ENCODE assay signal across 8 cellular contexts in genomic region chr12:30989754-30990153, GRCh38.
DNase-seq lines count a peak whose midpoint lies in the region; ATAC-seq, FAIRE-seq and TF ChIP-seq lines count a peak whose summit lies in the region.
"Had no signal": no experiment of that assay in that cellular context is flagged by ENCODE, and none has a peak within 500 bp of the region (broad histone marks: within the 10 kb centered on the region; RNA-seq: fewer than 3 reads in every experiment).

No MANE protein-coding gene starts in this region.

- no peaks in the 10 kb centered on the region for H3K36me3 Mint-ChIP-seq in stimulated activated effector memory CD8-positive, alpha-beta T cell treated with anti-CD3 and anti-CD28 coated beads, Interleukin-12 subunit alpha, Interleukin-12 subunit beta, amount 100 ng/mL, for 72 hours

- no peaks in the 10 kb centered on the region for H3K9me3 ChIP-seq in endothelial cell of umbilical vein (replicated peaks; ENCODE audit: control insufficient read depth, insufficient read depth, low read length)
- H3K9me3 ChIP-seq: SJSA1 had no signal

- no peak overlapping the region for H3K4me2 ChIP-seq in endothelial cell of umbilical vein (ENCODE audit: insufficient read depth, low read length)

- TF ChIP-seq POLR2A in endothelial cell of umbilical vein (IDR thresholded peaks at IDR 0.05; ENCODE audit: low read depth, low read length): no peak

- H3K27ac ChIP-seq in endothelial cell of umbilical vein (ENCODE audit: insufficient read depth, low read depth, low read length): no peak overlapping the region
- H3K27ac ChIP-seq: SJSA1 had no signal

- H4K20me1 ChIP-seq in endothelial cell of umbilical vein (replicated peaks; ENCODE audit: control insufficient read depth, extremely low read depth, insufficient read depth, low read length): no peaks in the 10 kb centered on the region

- dilution Hi-C loops in endothelial cell of umbilical vein (cut with MboI; ENCODE audit: extremely low pct_ligation_motif_present, low sequenced_read_pairs): no loop called here

- peak; percentile 53 for FAIRE-seq in endothelial cell of umbilical vein (lab: Jason Lieb, UNC)

- H3K27ac Mint-ChIP-seq in stimulated activated effector memory CD8-positive, alpha-beta T cell treated with anti-CD3 and anti-CD28 coated beads, Interleukin-12 subunit alpha, Interleukin-12 subunit beta, amount 100 ng/mL, for 72 hours: no peak overlapping the region

- no peaks in the 10 kb centered on the region for H3K79me2 ChIP-seq in endothelial cell of umbilical vein (ENCODE audit: control insufficient read depth, insufficient read depth, low read length)

- H3K9me3 Mint-ChIP-seq in stimulated activated effector memory CD8-positive, alpha-beta T cell treated with anti-CD3 and anti-CD28 coated beads, Interleukin-12 subunit alpha, Interleukin-12 subunit beta, amount 100 ng/mL, for 72 hours: no peaks in the 10 kb centered on the region

- peak in 1 of 2 donors; percentile 25 for TF ChIP-seq CTCF in endothelial cell of umbilical vein (IDR thresholded peaks at IDR 0.05; ENCODE audit: extremely low read depth in 1 of 2, insufficient read depth in 1 of 2, low read depth in 1 of 2, low read length in 2 of 2)

- peak; percentile 14 for ATAC-seq in stimulated activated effector memory CD8-positive, alpha-beta T cell treated with anti-CD3 and anti-CD28 coated beads, Interleukin-12 subunit alpha, Interleukin-12 subunit beta, amount 100 ng/mL, for 72 hours

- no peaks in the 10 kb centered on the region for H3K4me1 ChIP-seq in endothelial cell of umbilical vein (ENCODE audit: control insufficient read depth, extremely low read depth, insufficient read depth, low read length)
- H3K4me1 ChIP-seq: SJSA1 had no signal

- no peaks in the 10 kb centered on the region for H3K4me1 Mint-ChIP-seq in stimulated activated effector memory CD8-positive, alpha-beta T cell treated with anti-CD3 and anti-CD28 coated beads, Interleukin-12 subunit alpha, Interleukin-12 subunit beta, amount 100 ng/mL, for 72 hours

- no peaks in the 10 kb centered on the region for H3K27me3 ChIP-seq in H7 (ENCODE audit: control insufficient read depth, insufficient read depth, low read length)
- no peaks in the 10 kb centered on the region for H3K27me3 ChIP-seq in endothelial cell of umbilical vein (ENCODE audit: control insufficient read depth in 2 of 2, insufficient read depth in 2 of 2, low read length in 2 of 2)
- H3K27me3 ChIP-seq: SJSA1 had no signal

- H3K4me3 Mint-ChIP-seq in stimulated activated effector memory CD8-positive, alpha-beta T cell treated with anti-CD3 and anti-CD28 coated beads, Interleukin-12 subunit alpha, Interleukin-12 subunit beta, amount 100 ng/mL, for 72 hours: no peak overlapping the region

- intact Hi-C loops in endothelial cell of umbilical vein (cut with micrococcal nuclease): loop anchor here (5.0 kb wide), 3 partner anchors 43 to 248 kb away; partner anchors contain the start of gene TSPAN11

- no peak overlapping the region for H2AFZ ChIP-seq in endothelial cell of umbilical vein (ENCODE audit: low read depth, low read length)

- no peaks in the 10 kb centered on the region for H3K9me1 ChIP-seq in endothelial cell of umbilical vein (replicated peaks; ENCODE audit: control insufficient read depth, extremely low read depth, insufficient read depth, low read length)

- BruUV-seq in endothelial cell of umbilical vein (replicated peaks; lab: Mats Ljungman, UMichigan): no TSS peak

- H3K36me3 ChIP-seq in H7 (replicated peaks; ENCODE audit: control insufficient read depth, insufficient read depth, low read length) (no peaks in the 10 kb centered on the region), endothelial cell of umbilical vein (ENCODE audit: control insufficient read depth in 2 of 2, extremely low read depth in 1 of 2, insufficient read depth in 2 of 2, low read length in 2 of 2) (no peaks in the 10 kb centered on the region)
- H3K36me3 ChIP-seq: SJSA1 had no signal

- no peak overlapping the region for H3K4me3 ChIP-seq in H7 (ENCODE audit: insufficient read depth, low read depth, low read length)
- no peak overlapping the region for H3K4me3 ChIP-seq in endothelial cell of umbilical vein (replicated peaks in 1 of 3; ENCODE audit: insufficient read depth in 1 of 3, low read depth in 1 of 3, low read length in 3 of 3)
- H3K4me3 ChIP-seq: SJSA1 had no signal

- POLR2A ChIA-PET in endothelial cell of umbilical vein (lab: Charles Lee): no interaction called here

- H3K9ac ChIP-seq in endothelial cell of umbilical vein (replicated peaks; ENCODE audit: extremely low read depth, insufficient read depth, low read length): no peak overlapping the region

- CTCF ChIA-PET in endothelial cell of umbilical vein (lab: Charles Lee): interaction anchor here (0.7 to 5.0 kb wide), 9 partner anchors 10 to 282 kb away, joined by 3 to 37 read pairs (median 3); no protein-coding TSS in a partner anchor

- DNase-seq in ELR (ENCODE audit: low read depth): peak; percentile 28
- peak; percentile 92 for DNase-seq in H7
- peak; percentile 19 for DNase-seq in NCI-H526 treated with DMSO at 0.1 percent for 48 hours (lab: John Stamatoyannopoulos, UW)
- DNase-seq in endothelial cell of umbilical vein (ENCODE audit: low read depth, low spot score): peak; percentile 8
- no peak for DNase-seq in stimulated activated effector memory CD8-positive, alpha-beta T cell treated with anti-CD3 and anti-CD28 coated beads, Interleukin-12 subunit alpha, Interleukin-12 subunit beta, amount 100 ng/mL, for 72 hours (ENCODE audit: low spot score in 2 of 2)
- no peak for DNase-seq in foreskin melanocyte
- DNase-seq in NCI-H1105 (lab: John Stamatoyannopoulos, UW): no peak

TF ChIP-seq in endothelial cell of umbilical vein, 7 proteins besides CTCF, POLR2A, EP300 and RAD21:
- TF ChIP-seq MYC (IDR thresholded peaks at IDR 0.05; ENCODE audit: low read depth, low read length): no peak
- no peak for TF ChIP-seq JUN (IDR thresholded peaks at IDR 0.05; ENCODE audit: borderline replicate concordance, insufficient read depth, insufficient read length, low read depth)
- TF ChIP-seq MAX (IDR thresholded peaks at IDR 0.05; ENCODE audit: insufficient read depth, insufficient read length): no peak
- TF ChIP-seq POLR2AphosphoS5 (IDR thresholded peaks at IDR 0.05; ENCODE audit: insufficient read depth, low read depth, low read length): no peak
- no peak for TF ChIP-seq EZH2 (IDR thresholded peaks at IDR 0.05; ENCODE audit: borderline replicate concordance, low read depth, low read length, severe bottlenecking)
- TF ChIP-seq FOS (IDR thresholded peaks at IDR 0.05; ENCODE audit: borderline replicate concordance, insufficient read depth, low read length): no peak
- TF ChIP-seq GATA2 (IDR thresholded peaks at IDR 0.05; ENCODE audit: insufficient read depth, insufficient read length, low read depth, low read length): no peak
TF ChIP-seq in endothelial cell of umbilical vein: peak in this region for 0.

Comparison
In these comparisons a context has a peak if more than half of its experiments do, and no peak if none do; other contexts are left out.
1. DNase-seq: peak in ELR (single experiment), H7 (single experiment), NCI-H526 treated with DMSO at 0.1 percent for 48 hours (single experiment) and endothelial cell of umbilical vein (single experiment); none in stimulated activated effector memory CD8-positive, alpha-beta T cell treated with anti-CD3 and anti-CD28 coated beads, Interleukin-12 subunit alpha, Interleukin-12 subunit beta, amount 100 ng/mL, for 72 hours (0 of 2), foreskin melanocyte (single experiment) and NCI-H1105 (single experiment).